In genomic region chr21:22288885-22289509, GRCh38 we compare ENCODE assay signal across 1 cellular context.
TF ChIP-seq lines count a peak whose summit lies in the region.

No MANE protein-coding gene starts in this region.

TF ChIP-seq in liver, 16 proteins besides CTCF, POLR2A, EP300 and RAD21 (continued from another document):
- TF ChIP-seq GABPA (IDR thresholded peaks at IDR 0.05 in 1 of 2, conservative IDR thresholded peaks at IDR 0.05 in 1 of 2) = no peak
- no peak for TF ChIP-seq NR2F2 (IDR thresholded peaks at IDR 0.05)
- peak; percentile 46 for TF ChIP-seq HNF4G (IDR thresholded peaks at IDR 0.05)
- no peak for TF ChIP-seq MAX (IDR thresholded peaks at IDR 0.05)
- no peak for TF ChIP-seq TAF1 (conservative IDR thresholded peaks at IDR 0.05)
- TF ChIP-seq REST (IDR thresholded peaks at IDR 0.05) = no peak
